12 cellular contexts compared by ENCODE assay signal in the genomic region with DNA sequence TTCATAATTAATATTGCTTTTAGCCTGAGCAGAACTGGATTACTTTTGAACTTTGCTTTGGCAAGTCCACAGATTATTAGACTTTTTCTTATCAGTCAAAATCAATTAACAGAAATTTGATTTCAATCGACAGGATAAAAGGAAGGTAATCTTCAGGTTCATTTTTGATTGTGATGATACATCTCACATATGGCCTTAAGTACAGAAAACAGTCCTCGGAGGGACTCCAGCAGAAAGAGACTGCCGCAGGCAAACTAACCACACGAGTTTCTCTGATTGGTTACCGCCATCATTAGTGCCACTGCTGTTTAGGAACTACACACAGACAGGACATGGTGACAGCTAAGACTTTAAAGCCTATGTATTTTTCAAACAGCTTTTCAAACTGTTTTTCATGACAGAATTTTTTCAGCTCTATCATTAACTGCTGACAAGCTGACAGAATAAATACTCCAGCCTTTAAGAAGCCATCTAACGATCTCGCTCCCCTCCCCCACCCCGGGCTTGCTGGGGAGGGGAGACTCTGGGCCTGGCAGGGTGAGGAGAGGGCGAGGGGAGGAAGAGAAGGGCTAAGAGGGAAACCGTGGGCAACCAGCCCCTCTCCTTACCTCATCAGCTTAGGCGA.
A peak's percentile ranks its signal among the peaks of the same experiment; 100 is the strongest.
DNase-seq lines count a peak whose midpoint lies in the region; ATAC-seq and TF ChIP-seq lines count a peak whose summit lies in the region.
"Had no signal": no experiment of that assay in that cellular context is flagged by ENCODE, and none has a peak within 500 bp of the region (broad histone marks: within the 10 kb centered on the region; RNA-seq: fewer than 3 reads in every experiment).

No MANE protein-coding gene starts in this region.

- H3K9ac ChIP-seq in SK-N-SH (no peak overlapping the region), neuronal stem cell (ENCODE audit: low read depth, low read length, poor library complexity) (no peak overlapping the region)
- H3K9ac ChIP-seq: BLaER1 treated with 17β-estradiol and CSF1 and Interleukin-3, amounts not matched to agents 10 nM and 100 nM had no signal

- H2BK120ac ChIP-seq in neuronal stem cell (ENCODE audit: low read depth, low read length) = no peak overlapping the region

- no peak overlapping the region for H2BK15ac ChIP-seq in neuronal stem cell (ENCODE audit: low read length)

- H3K4me1 ChIP-seq in SK-N-SH (ENCODE audit: control insufficient read depth in 1 of 2, insufficient read depth in 2 of 2, low read depth in 1 of 2, low read length in 1 of 2) = peaks cover 0 to 62% of the 10 kb centered on the region in 2 experiments; a peak in 2 of 4 replicates
- peaks cover 0 to 6% of the 10 kb centered on the region in 2 donors for H3K4me1 ChIP-seq in neuronal stem cell (ENCODE audit: control insufficient read depth in 2 of 2, insufficient read depth in 1 of 2, low read depth in 1 of 2, low read length in 2 of 2)
- H3K4me1 ChIP-seq: A549; BLaER1 treated with 17β-estradiol and CSF1 and Interleukin-3, amounts not matched to agents 10 nM and 100 nM had no signal

- no peak overlapping the region for H2BK5ac ChIP-seq in neuronal stem cell (ENCODE audit: low read length)

- H3K27ac ChIP-seq in SK-N-SH (ENCODE audit: low read depth in 2 of 2, low read length in 1 of 2) (peak overlapping the region in 1 of 2 experiments; percentile 100; a peak in 2 of 4 replicates), neuronal stem cell (replicated peaks; ENCODE audit: low read length) (no peak overlapping the region)
- H3K27ac ChIP-seq: A549; BLaER1 treated with 17β-estradiol and CSF1 and Interleukin-3, amounts not matched to agents 10 nM and 100 nM had no signal

- POLR2A ChIA-PET in SK-N-SH (lab: Yijun Ruan, JAX) = interaction anchor here (0.6 to 5.6 kb wide), 4 partner anchors 30 to 1568 kb away, joined by 5 to 105 read pairs (median 34); a partner anchor contains a TSS

- in situ Hi-C loops in ACHN (cut with HindIII; ENCODE audit: low pct_ligation_motif_present, low pct_unique_long_range_greater_than_20kb, low sequenced_read_pairs) = no loop called here

- H3K27me3 ChIP-seq in SK-N-SH (ENCODE audit: insufficient read depth) (no peaks in the 10 kb centered on the region), neuronal stem cell (ENCODE audit: control insufficient read depth in 3 of 3, insufficient read depth in 3 of 3, low read depth in 1 of 3, low read length in 3 of 3) (no peaks in the 10 kb centered on the region)
- H3K27me3 ChIP-seq: BLaER1 treated with 17β-estradiol and CSF1 and Interleukin-3, amounts not matched to agents 10 nM and 100 nM had no signal

- no peak overlapping the region for H2AK5ac ChIP-seq in neuronal stem cell (ENCODE audit: low read depth, low read length)

- no peaks in the 10 kb centered on the region for H3F3A ChIP-seq in SK-N-SH (replicated peaks; ENCODE audit: insufficient read depth)

- DNase-seq in NCI-H2227 (lab: John Stamatoyannopoulos, UW; ENCODE audit: unreplicated experiment) (peak; percentile 15), SK-N-SH (peak; percentile 22), neuronal stem cell (ENCODE audit: low spot score) (no peak), ACHN (no peak)
- DNase-seq: CD4-positive, CD25-positive, alpha-beta regulatory T cell; DMS53; GF-D8; IMR-90 had no signal

- no peak overlapping the region for H4K91ac ChIP-seq in neuronal stem cell (ENCODE audit: low read depth, low read length, poor library complexity)

- H3K23ac ChIP-seq in neuronal stem cell (ENCODE audit: low read depth, low read length, poor library complexity) = no peak overlapping the region

- no peak for TF ChIP-seq RAD21 in SK-N-SH (IDR thresholded peaks at IDR 0.05; ENCODE audit: low read length)

- H3K4me3 ChIP-seq in SK-N-SH (ENCODE audit: low read depth in 2 of 2, low read length in 1 of 2) (no peak overlapping the region), neuronal stem cell (ENCODE audit: low read length in 2 of 2) (peak overlapping the region in 1 of 2 donors; percentile 47)
- H3K4me3 ChIP-seq: A549; BLaER1 treated with 17β-estradiol and CSF1 and Interleukin-3, amounts not matched to agents 10 nM and 100 nM had no signal

- WGBS in SK-N-SH (ENCODE audit: low lambda C conversion rate) = 69% methylated on average over 11 of the region's 11 CpGs
- no CpG with 5 or more reads among the region's 11 CpGs for WGBS in neuronal stem cell (ENCODE audit: extremely low coverage in 2 of 2, insufficient read length in 2 of 2, insufficient replicate concordance in 1 of 2), 2 donors

- no peaks in the 10 kb centered on the region for H3K79me2 ChIP-seq in SK-N-SH (ENCODE audit: insufficient read depth)

- peak in 1 of 2 experiments; percentile 73; a peak in 1 of 4 replicates for TF ChIP-seq EP300 in SK-N-SH (IDR thresholded peaks at IDR 0.05; ENCODE audit: borderline replicate concordance in 1 of 2, low read depth in 1 of 2, low read length in 1 of 2)

- no peak overlapping the region for H3K4ac ChIP-seq in neuronal stem cell (ENCODE audit: low read length)

- no peak for TF ChIP-seq CTCF in SK-N-SH (IDR thresholded peaks at IDR 0.05)

- H4K20me1 ChIP-seq in SK-N-SH (ENCODE audit: insufficient read depth) = no peaks in the 10 kb centered on the region
- H4K20me1 ChIP-seq: BLaER1 treated with 17β-estradiol and CSF1 and Interleukin-3, amounts not matched to agents 10 nM and 100 nM had no signal

- no peak overlapping the region for H3K4me2 ChIP-seq in SK-N-SH
- no peak overlapping the region for H3K4me2 ChIP-seq in neuronal stem cell (ENCODE audit: insufficient read depth, low read length, poor library complexity, severe bottlenecking)
- H3K4me2 ChIP-seq: A549; BLaER1 treated with 17β-estradiol and CSF1 and Interleukin-3, amounts not matched to agents 10 nM and 100 nM had no signal

- no peak overlapping the region for H4K8ac ChIP-seq in neuronal stem cell (ENCODE audit: low read depth, low read length)

- no peak overlapping the region for H3K14ac ChIP-seq in neuronal stem cell (ENCODE audit: low read length)

- H3K36me3 ChIP-seq in SK-N-SH (replicated peaks in 1 of 2; ENCODE audit: control insufficient read depth in 1 of 2, insufficient read depth in 2 of 2, low read length in 1 of 2) = peaks cover 0 to 24% of the 10 kb centered on the region in 2 experiments
- no peaks in the 10 kb centered on the region for H3K36me3 ChIP-seq in neuronal stem cell (replicated peaks in 1 of 2; ENCODE audit: control insufficient read depth in 2 of 2, insufficient read depth in 2 of 2, low read length in 2 of 2)
- H3K36me3 ChIP-seq: BLaER1 treated with 17β-estradiol and CSF1 and Interleukin-3, amounts not matched to agents 10 nM and 100 nM had no signal

- H2BK12ac ChIP-seq in neuronal stem cell (ENCODE audit: low read length) = peak overlapping the region; percentile 68

- H3K18ac ChIP-seq in neuronal stem cell (ENCODE audit: low read length) = no peak overlapping the region

- CTCF ChIA-PET in SK-N-SH (lab: Yijun Ruan, JAX) = interaction anchor here (2.1 to 5.6 kb wide), 3 partner anchors 14 to 416 kb away, joined by 6 to 49 read pairs (median 12); no protein-coding TSS in a partner anchor

- no peaks in the 10 kb centered on the region for H3K9me2 ChIP-seq in SK-N-SH

- no peaks in the 10 kb centered on the region for H3K9me3 ChIP-seq in SK-N-SH
- no peaks in the 10 kb centered on the region for H3K9me3 ChIP-seq in neuronal stem cell (replicated peaks in 1 of 2; ENCODE audit: control insufficient read depth in 2 of 2, insufficient read depth in 1 of 2, low read depth in 1 of 2, low read length in 2 of 2)
- H3K9me3 ChIP-seq: A549 had no signal

- ATAC-seq in GM18858 (IDR thresholded peaks at IDR 0.05; ENCODE audit: unreplicated experiment) (no peak), HG03175 (IDR thresholded peaks at IDR 0.05; ENCODE audit: unreplicated experiment) (no peak)
- ATAC-seq: A549 had no signal

- no peaks in the 10 kb centered on the region for H3K79me1 ChIP-seq in neuronal stem cell (ENCODE audit: low read depth, low read length)

- H2AFZ ChIP-seq in SK-N-SH (ENCODE audit: low read depth) (no peak overlapping the region), neuronal stem cell (ENCODE audit: low read length) (no peak overlapping the region)

TF ChIP-seq in SK-N-SH, 30 proteins besides CTCF, POLR2A, EP300 and RAD21:
- TF ChIP-seq GATA2 (CRISPR knock-in tag; IDR thresholded peaks at IDR 0.05) (peak; percentile 66), FOSL2 (IDR thresholded peaks at IDR 0.05; ENCODE audit: borderline replicate concordance, low read depth) (no peak)

Comparison
In these comparisons a context has a peak if more than half of its experiments do, and no peak if none do; other contexts are left out.
1. DNase-seq: peak in NCI-H2227 (single experiment) and SK-N-SH (single experiment); none in neuronal stem cell (single experiment) and ACHN (single experiment).